ENCODE assay signal across 8 cellular contexts in genomic region chr15:66497502-66498455, GRCh38. TPM values are rescaled to one million over a fixed set of nuclear protein-coding genes. Genes with fewer than 3 reads are reported as not detected.
DNase-seq lines count a peak whose midpoint lies in the region; ATAC-seq and TF ChIP-seq lines count a peak whose summit lies in the region.

TSS of gene SNAPC5 (minus strand) at chr15:66497762. CDS start at chr15:66497731, 31 bp downstream.

- peak within 1 kb of the TSS; percentile 94 for H3K27ac Mint-ChIP-seq in activated T-helper 1 cell treated with anti-CD3 and anti-CD28 coated beads, Interleukin-12 subunit alpha, Interleukin-12 subunit beta, Interleukin-2, Interleukin-4 antibody, amounts not matched to agents 30 ng/mL and 10 ng/mL and 1 ng/mL, durations not matched to agents 14 hours and 24 hours and 36 hours
- peak within 1 kb of the TSS; percentile 94 to 99 (median 98) for H3K27ac Mint-ChIP-seq in naive thymus-derived CD4-positive, alpha-beta T cell

- H4K20me1 ChIP-seq in DOHH2 (ENCODE audit: control insufficient read depth, insufficient read depth, low read depth, low read length) (peaks cover 9% of the 10 kb centered on the region), Karpas-422 (ENCODE audit: insufficient read depth, low read depth, low read length) (peaks cover 26% of the 10 kb centered on the region)

- H3K4me1 Mint-ChIP-seq in activated T-helper 1 cell treated with anti-CD3 and anti-CD28 coated beads, Interleukin-12 subunit alpha, Interleukin-12 subunit beta, Interleukin-2, Interleukin-4 antibody, amounts not matched to agents 30 ng/mL and 10 ng/mL and 1 ng/mL, durations not matched to agents 14 hours and 24 hours and 36 hours (ENCODE audit: low read depth) = peaks cover 52% of the 10 kb centered on the region
- H3K4me1 Mint-ChIP-seq in naive thymus-derived CD4-positive, alpha-beta T cell = peaks cover 21 to 66% (median 49%) of the 10 kb centered on the region in 7 donors

- H3K9me3 ChIP-seq in DOHH2 (ENCODE audit: control insufficient read depth, insufficient read depth, low read length) (no peaks in the 10 kb centered on the region), Karpas-422 (ENCODE audit: low read length) (no peaks in the 10 kb centered on the region)
- H3K9me3 ChIP-seq in naive thymus-derived CD4-positive, alpha-beta T cell (ENCODE audit: control insufficient read depth in 2 of 3, low read length in 3 of 3) = no peaks in the 10 kb centered on the region

- DNase-seq in Karpas-422 = peak; percentile 98
- peak; percentile 90 for DNase-seq in RPMI7951 (ENCODE audit: low read depth)
- DNase-seq in activated T-helper 1 cell treated with anti-CD3 and anti-CD28 coated beads, Interleukin-12 subunit alpha, Interleukin-12 subunit beta, Interleukin-2, Interleukin-4 antibody, amounts not matched to agents 30 ng/mL and 10 ng/mL and 1 ng/mL, durations not matched to agents 14 hours and 24 hours and 36 hours (ENCODE audit: low spot score) = peak; percentile 97
- peak; percentile 91 for DNase-seq in fibroblast of gingiva (ENCODE audit: low read depth)
- peak; percentile 94 to 99 (median 96) for DNase-seq in naive thymus-derived CD4-positive, alpha-beta T cell
- DNase-seq in stimulated activated naive CD4-positive, alpha-beta T cell (lab: John Stamatoyannopoulos, UW) = peak; percentile 93 to 96 (median 94)

- H3K36me3 ChIP-seq in DOHH2 (ENCODE audit: control insufficient read depth, low read length) (peaks cover 98% of the 10 kb centered on the region), Karpas-422 (ENCODE audit: insufficient read depth, low read length) (peaks cover 54% of the 10 kb centered on the region)
- peaks cover 15 to 84% (median 52%) of the 10 kb centered on the region in 3 experiments for H3K36me3 ChIP-seq in naive thymus-derived CD4-positive, alpha-beta T cell (ENCODE audit: control insufficient read depth in 2 of 3, insufficient read depth in 3 of 3, low read length in 3 of 3)

- CTCF ChIA-PET in naive thymus-derived CD4-positive, alpha-beta T cell (lab: Charles Lee) = interaction anchor here (0.7 to 5.3 kb wide), 20 partner anchors 8 to 1232 kb away, joined by 3 to 62 read pairs (median 5); partner anchors contain the start of genes MAP2K1 and TIPIN

- H3K9ac ChIP-seq in Karpas-422 (ENCODE audit: low read length) = peak within 1 kb of the TSS; percentile 91

- peak; percentile 77 for ATAC-seq in GM21786 (IDR thresholded peaks at IDR 0.05; ENCODE audit: unreplicated experiment)
- peak; percentile 97 for ATAC-seq in naive thymus-derived CD4-positive, alpha-beta T cell

- peak within 1 kb of the TSS; percentile 97 for H3K4me2 ChIP-seq in DOHH2 (ENCODE audit: low read length)
- peak within 1 kb of the TSS; percentile 74 for H3K4me2 ChIP-seq in Karpas-422 (ENCODE audit: low read depth, low read length, poor library complexity, severe bottlenecking)

- H3K9me2 ChIP-seq in DOHH2 (replicated peaks; ENCODE audit: control insufficient read depth, low read length) (no peaks in the 10 kb centered on the region), Karpas-422 (replicated peaks; ENCODE audit: insufficient read depth, low read length) (no peaks in the 10 kb centered on the region)

- POLR2A ChIA-PET in naive thymus-derived CD4-positive, alpha-beta T cell (lab: Charles Lee) = interaction anchor here (0.6 to 4.1 kb wide), 15 partner anchors 10 to 427 kb away, joined by 3 to 71 read pairs (median 4); partner anchors contain the start of genes DIS3L and MAP2K1

- H3K27me3 Mint-ChIP-seq in activated T-helper 1 cell treated with anti-CD3 and anti-CD28 coated beads, Interleukin-12 subunit alpha, Interleukin-12 subunit beta, Interleukin-2, Interleukin-4 antibody, amounts not matched to agents 30 ng/mL and 10 ng/mL and 1 ng/mL, durations not matched to agents 14 hours and 24 hours and 36 hours (ENCODE audit: insufficient read depth) = no peaks in the 10 kb centered on the region
- no peaks in the 10 kb centered on the region for H3K27me3 Mint-ChIP-seq in naive thymus-derived CD4-positive, alpha-beta T cell

- peak within 1 kb of the TSS; percentile 98 for H3K4me3 Mint-ChIP-seq in activated T-helper 1 cell treated with anti-CD3 and anti-CD28 coated beads, Interleukin-12 subunit alpha, Interleukin-12 subunit beta, Interleukin-2, Interleukin-4 antibody, amounts not matched to agents 30 ng/mL and 10 ng/mL and 1 ng/mL, durations not matched to agents 14 hours and 24 hours and 36 hours
- peak within 1 kb of the TSS; percentile 89 to 98 (median 97) for H3K4me3 Mint-ChIP-seq in naive thymus-derived CD4-positive, alpha-beta T cell

- H3K4me1 ChIP-seq in DOHH2 (ENCODE audit: control insufficient read depth, low read length) (peaks cover 52% of the 10 kb centered on the region), Karpas-422 (ENCODE audit: low read length) (peaks cover 35% of the 10 kb centered on the region)
- peaks cover 18 to 28% of the 10 kb centered on the region in 2 donors for H3K4me1 ChIP-seq in naive thymus-derived CD4-positive, alpha-beta T cell (ENCODE audit: control insufficient read depth in 2 of 2, insufficient read depth in 2 of 2, low read length in 2 of 2)

- H3K27ac ChIP-seq in DOHH2 (ENCODE audit: low read depth, low read length) = peak within 1 kb of the TSS; percentile 90
- peak within 1 kb of the TSS; percentile 66 for H3K27ac ChIP-seq in Karpas-422 (ENCODE audit: low read length)
- H3K27ac ChIP-seq in naive thymus-derived CD4-positive, alpha-beta T cell (ENCODE audit: low read depth, low read length) = peak within 1 kb of the TSS; percentile 91

- intact Hi-C loops in activated T-helper 1 cell treated with anti-CD3 and anti-CD28 coated beads, Interleukin-12 subunit alpha, Interleukin-12 subunit beta, Interleukin-2, Interleukin-4 antibody, amounts not matched to agents 30 ng/mL and 10 ng/mL and 1 ng/mL, durations not matched to agents 14 hours and 24 hours and 36 hours (cut with micrococcal nuclease) = loop anchor here (1.0 to 5.0 kb wide), 6 partner anchors 8 to 205 kb away; partner anchors contain the start of genes MAP2K1, SMAD6, TIPIN and ZWILCH
- intact Hi-C loops in naive thymus-derived CD4-positive, alpha-beta T cell (cut with micrococcal nuclease) = loop anchor here (1.0 to 5.0 kb wide), 13 partner anchors 8 to 1365 kb away; partner anchors contain the start of genes MAP2K1 (in 2 of the 2), TIPIN (in 2 of the 2), ZWILCH (in 2 of the 2) and DIS3L (in 1 of the 2)

- peak; percentile 99 for TF ChIP-seq CTCF in DOHH2 (IDR thresholded peaks at IDR 0.05; ENCODE audit: low read depth, low read length, poor library complexity, severe bottlenecking)

- peaks cover 81% of the 10 kb centered on the region for H3K36me3 Mint-ChIP-seq in activated T-helper 1 cell treated with anti-CD3 and anti-CD28 coated beads, Interleukin-12 subunit alpha, Interleukin-12 subunit beta, Interleukin-2, Interleukin-4 antibody, amounts not matched to agents 30 ng/mL and 10 ng/mL and 1 ng/mL, durations not matched to agents 14 hours and 24 hours and 36 hours (ENCODE audit: low read depth)
- H3K36me3 Mint-ChIP-seq in naive thymus-derived CD4-positive, alpha-beta T cell = peaks cover 10 to 53% (median 33%) of the 10 kb centered on the region in 5 donors

- peaks cover 58% of the 10 kb centered on the region for H3K79me2 ChIP-seq in DOHH2 (ENCODE audit: control insufficient read depth, low read length)
- H3K79me2 ChIP-seq in Karpas-422 (ENCODE audit: low read length) = peaks cover 38% of the 10 kb centered on the region

- no peak within 1 kb of the TSS for H2AFZ ChIP-seq in Karpas-422 (ENCODE audit: low read length)

- H3K27me3 ChIP-seq in DOHH2 (ENCODE audit: control insufficient read depth, low read length) (no peaks in the 10 kb centered on the region), Karpas-422 (ENCODE audit: low read length) (no peaks in the 10 kb centered on the region)
- H3K27me3 ChIP-seq in naive thymus-derived CD4-positive, alpha-beta T cell (ENCODE audit: control insufficient read depth in 2 of 2, insufficient read depth in 2 of 2, low read length in 2 of 2) = no peaks in the 10 kb centered on the region

- H3K4me3 ChIP-seq in DOHH2 (ENCODE audit: low read length) (peak within 1 kb of the TSS; percentile 100), Karpas-422 (ENCODE audit: low read length) (peak within 1 kb of the TSS; percentile 95)
- H3K4me3 ChIP-seq in naive thymus-derived CD4-positive, alpha-beta T cell (ENCODE audit: low read length) = peak within 1 kb of the TSS; percentile 80

- no peaks in the 10 kb centered on the region for H3K9me3 Mint-ChIP-seq in activated T-helper 1 cell treated with anti-CD3 and anti-CD28 coated beads, Interleukin-12 subunit alpha, Interleukin-12 subunit beta, Interleukin-2, Interleukin-4 antibody, amounts not matched to agents 30 ng/mL and 10 ng/mL and 1 ng/mL, durations not matched to agents 14 hours and 24 hours and 36 hours
- H3K9me3 Mint-ChIP-seq in naive thymus-derived CD4-positive, alpha-beta T cell = peaks cover 0 to 3% (median 0%) of the 10 kb centered on the region in 11 donors

- peaks cover 66% of the 10 kb centered on the region for H3F3A ChIP-seq in DOHH2 (ENCODE audit: control insufficient read depth, insufficient read depth)

RNA-seq across cellular contexts. Expression of gene SNAPC5, which starts in this region (rescaled TPM):
- total RNA-seq in Karpas-422 (2014; rRNA removed; shearing (Covaris generic); ENCODE audit: low replicate concordance) = 20.2 and 33.0 TPM in 2 replicates
- total RNA-seq in RPMI7951 (2014; rRNA removed; shearing (Covaris generic)) = 25.4 and 28.4 TPM in 2 replicates
- total RNA-seq in activated T-helper 1 cell treated with anti-CD3 and anti-CD28 coated beads, Interleukin-12 subunit alpha, Interleukin-12 subunit beta, Interleukin-2, Interleukin-4 antibody, amounts not matched to agents 30 ng/mL and 10 ng/mL and 1 ng/mL, durations not matched to agents 14 hours and 24 hours and 36 hours = 37.3 and 39.0 TPM in 2 replicates
- 10 to 100 TPM; 20.4 to 35.9 (median 25.0) TPM for total RNA-seq in naive thymus-derived CD4-positive, alpha-beta T cell
- polyA plus RNA-seq in naive thymus-derived CD4-positive, alpha-beta T cell = 10 to 100 TPM; 66.9 to 77.6 TPM

Comparison
In these comparisons a context has a peak if more than half of its experiments do, and no peak if none do; other contexts are left out.
1. Peak in every context shown above with its lines: DNase-seq, ATAC-seq, H3K4me3 ChIP-seq and H3K27ac ChIP-seq.